In genomic region chr1:10668241-10668761, GRCh38 we compare ENCODE assay signal across 14 cellular contexts.
DNase-seq lines count a peak whose midpoint lies in the region; ATAC-seq, FAIRE-seq and TF ChIP-seq lines count a peak whose summit lies in the region.
"Had no signal": no experiment of that assay in that cellular context is flagged by ENCODE, and none has a peak within 500 bp of the region (broad histone marks: within the 10 kb centered on the region; RNA-seq: fewer than 3 reads in every experiment).

No MANE protein-coding gene starts in this region.

- FAIRE-seq in H1 (lab: Jason Lieb, UNC) = no peak

- H2BK15ac ChIP-seq in H1 (ENCODE audit: low read length) (no peak overlapping the region), mesenchymal stem cell (ENCODE audit: low read depth, poor library complexity, severe bottlenecking) (no peak overlapping the region)

- no peaks in the 10 kb centered on the region for H3K23me2 ChIP-seq in H1 (ENCODE audit: low read depth, low read length)

- 82% methylated on average over 20 of the region's 20 CpGs; no CpG with 5 or more reads in 1 of the 2 experiments for WGBS in H1 (ENCODE audit: extremely low coverage in 1 of 2, insufficient coverage in 1 of 2, insufficient read length in 1 of 2, insufficient replicate concordance in 2 of 2, low coverage in 1 of 2, low lambda C conversion rate in 2 of 2, missing lambda C conversion rate in 1 of 2), 2 experiments
- WGBS in mesenchymal stem cell = 19% methylated on average over 20 of the region's 20 CpGs
- 66% methylated on average over 20 of the region's 20 CpGs; no CpG with 5 or more reads in 1 of the 2 donors for WGBS in transverse colon (ENCODE audit: low coverage in 1 of 2), 2 donors

- intact Hi-C loops in breast epithelium (cut with DNase I; ENCODE audit: low total_unique reads) = no loop called here
- intact Hi-C loops in MCF 10A (cut with micrococcal nuclease) = no loop called here
- intact Hi-C loops in transverse colon (cut with DNase I; ENCODE audit: low total_unique reads) = no loop called here
- intact Hi-C loops in activated CD4-positive, alpha-beta T cell treated with anti-CD3 and anti-CD28 coated beads for 36 hours (cut with DNase I, micrococcal nuclease) = no loop called here

- CTCF ChIA-PET in MCF 10A (lab: Yijun Ruan, JAX) (interaction anchor here (0.5 kb wide), 1 partner anchor 256 kb away, joined by 3 read pairs; no protein-coding TSS in a partner anchor), H1 (lab: Charles Lee; ENCODE audit: partially characterized antibody) (interaction anchor here (0.6 to 2.0 kb wide), 13 partner anchors 15 to 274 kb away, joined by 3 to 5 read pairs (median 3); no protein-coding TSS in a partner anchor)
- CTCF ChIA-PET in activated CD4-positive, alpha-beta T cell treated with anti-CD3 and anti-CD28 coated beads for 36 hours (lab: Charles Lee) = no interaction called here

- H3K4me2 ChIP-seq in H1 (ENCODE audit: insufficient read depth in 1 of 2, low read depth in 2 of 2, low read length in 2 of 2) (no peak overlapping the region), mesenchymal stem cell (ENCODE audit: low read length, poor library complexity, severe bottlenecking) (no peak overlapping the region)

- H3K4me1 ChIP-seq in breast epithelium (peaks cover 0 to 17% of the 10 kb centered on the region in 2 donors), H1 (replicated peaks in 1 of 4; ENCODE audit: control insufficient read depth in 3 of 4, insufficient read depth in 4 of 4, low read length in 3 of 4) (peaks cover 0 to 21% (median 14%) of the 10 kb centered on the region in 4 experiments; a peak in 5 of 7 replicates), mesenchymal stem cell (ENCODE audit: control insufficient read depth, insufficient read depth, low read depth, low read length) (peaks cover 23% of the 10 kb centered on the region), transverse colon (peaks cover 24 to 72% (median 45%) of the 10 kb centered on the region in 4 donors)

- H4K20me1 ChIP-seq in H1 (replicated peaks in 1 of 2; ENCODE audit: control insufficient read depth in 1 of 2, insufficient read depth in 2 of 2, low read length in 2 of 2) = peaks cover 0 to 1% of the 10 kb centered on the region in 2 experiments

- H3K4me1 Mint-ChIP-seq in MCF 10A (ENCODE audit: insufficient read depth, unreplicated experiment) = no peaks in the 10 kb centered on the region
- no peaks in the 10 kb centered on the region for H3K4me1 Mint-ChIP-seq in activated CD4-positive, alpha-beta T cell treated with anti-CD3 and anti-CD28 coated beads for 36 hours

- H3K27me3 ChIP-seq in breast epithelium (peaks cover 0 to 3% of the 10 kb centered on the region in 2 donors), H1 (replicated peaks in 1 of 4; ENCODE audit: control insufficient read depth in 3 of 4, extremely low read depth in 1 of 4, insufficient read depth in 3 of 4, low read length in 3 of 4) (no peaks in the 10 kb centered on the region), mesenchymal stem cell (ENCODE audit: control insufficient read depth in 1 of 2, insufficient read depth in 1 of 2, low read length in 2 of 2) (peaks cover 23 to 79% of the 10 kb centered on the region in 2 experiments), transverse colon (no peaks in the 10 kb centered on the region)

- BruUV-seq in MCF 10A (replicated peaks; lab: Mats Ljungman, UMichigan) = no TSS peak

- H2BK12ac ChIP-seq in H1 (ENCODE audit: low read depth, low read length) (no peak overlapping the region), mesenchymal stem cell (ENCODE audit: low read length in 2 of 2) (peak overlapping the region; percentile 91 to 94)

- H3K14ac ChIP-seq in H1 (ENCODE audit: insufficient read length) = no peak overlapping the region
- H3K14ac ChIP-seq in mesenchymal stem cell (ENCODE audit: low read length in 2 of 2) = no peak overlapping the region

- H3K79me1 ChIP-seq in H1 (ENCODE audit: low read depth, low read length) = no peaks in the 10 kb centered on the region; the same call in 1 of the 2 replicates
- no peaks in the 10 kb centered on the region for H3K79me1 ChIP-seq in mesenchymal stem cell (replicated peaks; ENCODE audit: low read length, poor library complexity, severe bottlenecking)

- H3K27ac Mint-ChIP-seq in MCF 10A (ENCODE audit: low read depth, unreplicated experiment) = no peak overlapping the region
- H3K27ac Mint-ChIP-seq in activated CD4-positive, alpha-beta T cell treated with anti-CD3 and anti-CD28 coated beads for 36 hours = no peak overlapping the region

- H3K9ac ChIP-seq in H1 (replicated peaks in 1 of 4; ENCODE audit: extremely low read depth in 1 of 4, low read depth in 3 of 4, low read length in 3 of 4) = no peak overlapping the region
- H3K9ac ChIP-seq in mesenchymal stem cell (ENCODE audit: low read length) = no peak overlapping the region

- H3K79me2 ChIP-seq in H1 (ENCODE audit: control insufficient read depth in 1 of 2, insufficient read depth in 2 of 2, low read length in 2 of 2) = no peaks in the 10 kb centered on the region

- H3K27ac ChIP-seq in breast epithelium (peak overlapping the region; percentile 80 to 85), H1 (ENCODE audit: low read depth, low read length) (no peak overlapping the region), mesenchymal stem cell (ENCODE audit: low read length, poor library complexity, severe bottlenecking) (no peak overlapping the region), transverse colon (peak overlapping the region; percentile 83 to 95 (median 94))

- H2AFZ ChIP-seq in H1 (ENCODE audit: low read length) (no peak overlapping the region), mesenchymal stem cell (ENCODE audit: low read depth, low read length) (no peak overlapping the region)

- no peak overlapping the region for H2BK5ac ChIP-seq in H1 (ENCODE audit: low read depth, low read length)
- no peak overlapping the region for H2BK5ac ChIP-seq in mesenchymal stem cell (ENCODE audit: low read depth, low read length, poor library complexity, severe bottlenecking)

- H2BK120ac ChIP-seq in H1 (replicated peaks; ENCODE audit: low read depth, low read length) (no peak overlapping the region), mesenchymal stem cell (ENCODE audit: low read depth, low read length) (peak overlapping the region; percentile 58)

- TF ChIP-seq POLR2A in breast epithelium (IDR thresholded peaks at IDR 0.05) = no peak
- TF ChIP-seq POLR2A in H1 (IDR thresholded peaks at IDR 0.05; ENCODE audit: control extremely low read depth in 1 of 2, low read depth in 2 of 2, low read length in 2 of 2) = no peak
- no peak for TF ChIP-seq POLR2A in transverse colon (IDR thresholded peaks at IDR 0.05)

- peak overlapping the region in 1 of 3 donors; percentile 31 for H3K4me3 ChIP-seq in breast epithelium
- no peak overlapping the region for H3K4me3 ChIP-seq in H1 (ENCODE audit: extremely low read depth in 1 of 4, insufficient read depth in 2 of 4, low read depth in 3 of 4, low read length in 4 of 4)
- H3K4me3 ChIP-seq in mesenchymal stem cell (ENCODE audit: insufficient read depth in 1 of 2, low read depth in 1 of 2, low read length in 2 of 2) = no peak overlapping the region
- no peak overlapping the region for H3K4me3 ChIP-seq in transverse colon

- no peak overlapping the region for H2BK20ac ChIP-seq in H1 (ENCODE audit: low read length)

- H3K18ac ChIP-seq in H1 (ENCODE audit: extremely low read depth, low read length) (no peak overlapping the region), mesenchymal stem cell (ENCODE audit: low read depth in 1 of 2, low read length in 2 of 2) (peak overlapping the region; percentile 90 to 97)

- no peak overlapping the region for H4K5ac ChIP-seq in H1 (ENCODE audit: insufficient read length, low read depth, low read length)

- H4K8ac ChIP-seq in H1 (ENCODE audit: extremely low read depth, insufficient read depth, low read length) = peak overlapping the region; percentile 23; the same call in 1 of the 2 replicates
- peak overlapping the region; percentile 47 for H4K8ac ChIP-seq in mesenchymal stem cell (ENCODE audit: low read length)

- TF ChIP-seq CTCF in breast epithelium (IDR thresholded peaks at IDR 0.05) (no peak), MCF 10A (IDR thresholded peaks at IDR 0.05; ENCODE audit: unreplicated experiment) (no peak), H1 (IDR thresholded peaks at IDR 0.05; ENCODE audit: control extremely low read depth in 1 of 3, insufficient read depth in 1 of 3, low read depth in 1 of 3, low read length in 3 of 3) (no peak), transverse colon (IDR thresholded peaks at IDR 0.05) (no peak)

- H3K36me3 Mint-ChIP-seq in MCF 10A (ENCODE audit: insufficient read depth, unreplicated experiment) = peaks cover 13% of the 10 kb centered on the region
- H3K36me3 Mint-ChIP-seq in activated CD4-positive, alpha-beta T cell treated with anti-CD3 and anti-CD28 coated beads for 36 hours (ENCODE audit: low read depth) = no peaks in the 10 kb centered on the region

- ATAC-seq in GM18511 (IDR thresholded peaks at IDR 0.05; ENCODE audit: unreplicated experiment) = no peak
- ATAC-seq in activated CD4-positive, alpha-beta T cell treated with anti-CD3 and anti-CD28 coated beads for 36 hours = no peak

- H2AK5ac ChIP-seq in H1 (ENCODE audit: low read depth, low read length) (no peak overlapping the region), mesenchymal stem cell (ENCODE audit: low read length, severe bottlenecking) (no peak overlapping the region)

- H3K9me3 Mint-ChIP-seq in MCF 10A (ENCODE audit: unreplicated experiment) = no peaks in the 10 kb centered on the region
- H3K9me3 Mint-ChIP-seq in activated CD4-positive, alpha-beta T cell treated with anti-CD3 and anti-CD28 coated beads for 36 hours (ENCODE audit: low read depth) = no peaks in the 10 kb centered on the region

- H3K4ac ChIP-seq in H1 (replicated peaks; ENCODE audit: insufficient read length, low read depth, low read length) (no peak overlapping the region), mesenchymal stem cell (ENCODE audit: low read depth in 1 of 2, low read length in 2 of 2) (peak overlapping the region; percentile 92 to 95)

- no peak for TF ChIP-seq RAD21 in H1 (IDR thresholded peaks at IDR 0.05 in 1 of 2, conservative IDR thresholded peaks at IDR 0.05 in 1 of 2; ENCODE audit: low read depth in 2 of 2, low read length in 2 of 2)

- POLR2A ChIA-PET in MCF 10A (lab: Yijun Ruan, JAX) = no interaction called here
- POLR2A ChIA-PET in H1 (lab: Charles Lee; ENCODE audit: partially characterized antibody) = interaction anchor here (0.8 to 2.1 kb wide), 4 partner anchors 9 to 21 kb away, joined by 3 to 6 read pairs (median 4); no protein-coding TSS in a partner anchor
- POLR2A ChIA-PET in activated CD4-positive, alpha-beta T cell treated with anti-CD3 and anti-CD28 coated beads for 36 hours (lab: Charles Lee) = no interaction called here

- no peaks in the 10 kb centered on the region for H3K27me3 Mint-ChIP-seq in MCF 10A (ENCODE audit: insufficient read depth, unreplicated experiment)
- no peaks in the 10 kb centered on the region for H3K27me3 Mint-ChIP-seq in activated CD4-positive, alpha-beta T cell treated with anti-CD3 and anti-CD28 coated beads for 36 hours

- DNase-seq in breast epithelium (ENCODE audit: low spot score in 2 of 2) (no peak), MCF 10A (ENCODE audit: unreplicated experiment) (no peak), H1 (ENCODE audit: low read depth in 1 of 2, low spot score in 2 of 2) (no peak), mesenchymal stem cell (peak; percentile 77), transverse colon (no peak), cerebellar cortex (ENCODE audit: low spot score) (no peak)
- no peak for DNase-seq in activated CD4-positive, alpha-beta T cell treated with anti-CD3 and anti-CD28 coated beads for 36 hours
- DNase-seq: activated naive CD4-positive, alpha-beta T cell treated with Interleukin-2 at 50 U/mL for 16 hours; caudate nucleus; DMS 273 treated with DMSO at 0.1 percent for 48 hours; head of caudate nucleus; nucleus accumbens; stimulated activated CD4-positive, alpha-beta T cell treated with anti-CD3 and anti-CD28 coated beads, Interleukin-15, amount 100 ng/mL, for 24 hours had no signal

- no peak overlapping the region for H3K4me3 Mint-ChIP-seq in MCF 10A (ENCODE audit: unreplicated experiment)
- no peak overlapping the region for H3K4me3 Mint-ChIP-seq in activated CD4-positive, alpha-beta T cell treated with anti-CD3 and anti-CD28 coated beads for 36 hours

- no peak overlapping the region for H3K23ac ChIP-seq in H1 (ENCODE audit: insufficient read length)
- H3K23ac ChIP-seq in mesenchymal stem cell (ENCODE audit: low read length in 2 of 2) = no peak overlapping the region

- no peak for TF ChIP-seq EP300 in H1 (IDR thresholded peaks at IDR 0.05; ENCODE audit: borderline replicate concordance in 1 of 2, low read depth in 2 of 2, low read length in 2 of 2)
- TF ChIP-seq EP300 in transverse colon (IDR thresholded peaks at IDR 0.05; ENCODE audit: low read depth) = no peak

- no peaks in the 10 kb centered on the region for H3K9me3 ChIP-seq in breast epithelium
- H3K9me3 ChIP-seq in H1 (ENCODE audit: insufficient read depth in 2 of 2, low read depth in 1 of 2, low read length in 1 of 2) = no peaks in the 10 kb centered on the region
- no peaks in the 10 kb centered on the region for H3K9me3 ChIP-seq in mesenchymal stem cell (ENCODE audit: control insufficient read depth, low read length)
- H3K9me3 ChIP-seq in transverse colon = no peaks in the 10 kb centered on the region

- H3K36me3 ChIP-seq in breast epithelium (no peaks in the 10 kb centered on the region), H1 (ENCODE audit: control insufficient read depth in 2 of 4, insufficient read depth in 4 of 4, low read length in 3 of 4) (no peaks in the 10 kb centered on the region), mesenchymal stem cell (ENCODE audit: control insufficient read depth in 1 of 2, insufficient read depth in 2 of 2, low read depth in 1 of 2, low read length in 2 of 2) (no peaks in the 10 kb centered on the region), transverse colon (peaks cover 0 to 4% (median 0%) of the 10 kb centered on the region in 4 donors)

- in situ Hi-C loops in transverse colon (cut with MboI; ENCODE audit: low pct_ligation_motif_present in 1 of 4, low pct_unique_long_range_greater_than_20kb in 1 of 4, low sequenced_read_pairs in 3 of 4) = no loop called here

- no peak overlapping the region for H3K56ac ChIP-seq in H1 (replicated peaks; ENCODE audit: insufficient read length, low read depth, low read length)

- H4K91ac ChIP-seq in H1 (replicated peaks; ENCODE audit: insufficient read length, low read length) = no peak overlapping the region
- H4K91ac ChIP-seq in mesenchymal stem cell (ENCODE audit: low read length) = peak overlapping the region; percentile 77

Comparison
In these comparisons a context has a peak if more than half of its experiments do, and no peak if none do; other contexts are left out.
1. H3K27ac ChIP-seq: peak in breast epithelium (2 of 2) and transverse colon (4 of 4); none in H1 (single experiment) and mesenchymal stem cell (single experiment).